In the genomic region with DNA sequence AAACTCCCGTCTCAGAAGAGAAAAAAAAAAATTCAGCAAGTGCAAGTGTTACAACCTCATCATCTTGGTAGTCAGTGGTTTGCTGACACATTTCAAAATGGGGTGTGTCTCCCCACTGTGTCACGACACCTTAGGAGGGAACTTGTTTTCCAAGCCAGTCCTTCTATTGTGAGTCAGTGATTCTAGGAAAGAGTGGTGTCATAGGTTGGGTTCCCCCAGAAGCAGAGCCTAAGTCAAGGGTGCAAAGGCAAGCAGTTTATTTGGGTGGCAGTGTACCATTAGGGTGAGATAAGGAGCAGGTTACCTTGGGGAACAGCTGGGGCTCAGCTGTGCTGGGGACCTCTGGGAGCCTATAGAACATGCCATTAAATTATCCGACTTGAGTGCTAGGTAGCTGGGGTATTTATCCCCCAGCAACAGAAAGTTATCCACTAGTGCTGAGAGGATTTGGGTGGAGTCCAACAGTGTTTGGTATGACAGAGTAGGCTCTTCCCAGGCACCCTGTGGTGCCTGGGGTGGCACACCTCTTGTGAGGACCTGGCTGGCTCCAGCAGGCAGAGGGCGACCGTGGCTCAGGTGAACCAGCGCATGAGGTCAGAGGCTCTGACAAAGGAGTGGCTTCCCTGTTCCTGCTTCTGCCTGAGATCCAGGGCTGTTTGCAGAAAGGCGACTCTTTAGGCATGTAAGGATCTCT, we compare ENCODE assay signal across 9 cellular contexts. TPM values are rescaled to one million over a fixed set of nuclear protein-coding genes. Genes with fewer than 3 reads are reported as not detected.
DNase-seq lines count a peak whose midpoint lies in the region; TF ChIP-seq lines count a peak whose summit lies in the region.
"Had no signal": no experiment of that assay in that cellular context is flagged by ENCODE, and none has a peak within 500 bp of the region (broad histone marks: within the 10 kb centered on the region; RNA-seq: fewer than 3 reads in every experiment).

No MANE protein-coding gene starts in this region.

- H3K9me3 ChIP-seq in hepatocyte (ENCODE audit: low read depth) (no peaks in the 10 kb centered on the region), transverse colon (no peaks in the 10 kb centered on the region)

- no peak for TF ChIP-seq POLR2A in transverse colon (IDR thresholded peaks at IDR 0.05)

- H3K27ac ChIP-seq in RWPE1 (peak overlapping the region; percentile 99), hepatocyte (peak overlapping the region; percentile 23), transverse colon (peak overlapping the region; percentile 80 to 86 (median 82))

- no peaks in the 10 kb centered on the region for H3K36me3 Mint-ChIP-seq in chondrocyte (ENCODE audit: low read depth)

- in situ Hi-C loops in transverse colon (cut with MboI; ENCODE audit: low pct_ligation_motif_present in 1 of 4, low pct_unique_long_range_greater_than_20kb in 1 of 4, low sequenced_read_pairs in 3 of 4) = no loop called here

- H3K4me2 ChIP-seq in hepatocyte = no peak overlapping the region

- H3K9me2 ChIP-seq in hepatocyte (replicated peaks; ENCODE audit: insufficient read depth) = no peaks in the 10 kb centered on the region

- no peaks in the 10 kb centered on the region for H3K9me3 Mint-ChIP-seq in chondrocyte (ENCODE audit: low read depth)

- H2AFZ ChIP-seq in hepatocyte = no peak overlapping the region

- H3K4me3 ChIP-seq in hepatocyte = no peak overlapping the region
- H3K4me3 ChIP-seq in transverse colon = no peak overlapping the region

- intact Hi-C loops in transverse colon (cut with DNase I; ENCODE audit: low total_unique reads) = no loop called here

- H3K27me3 Mint-ChIP-seq in chondrocyte (ENCODE audit: low read depth) = no peaks in the 10 kb centered on the region

- TF ChIP-seq CTCF in RWPE1 (conservative IDR thresholded peaks at IDR 0.05; ENCODE audit: low read depth) = no peak; the same call in 1 of the 2 replicates
- peak; percentile 5 for TF ChIP-seq CTCF in hepatocyte (IDR thresholded peaks at IDR 0.05; ENCODE audit: poor library complexity)
- peak in 4 of 5 experiments; percentile 35 to 73 (median 54) for TF ChIP-seq CTCF in transverse colon (IDR thresholded peaks at IDR 0.05)
- no peak for TF ChIP-seq CTCF in chondrocyte (IDR thresholded peaks at IDR 0.05)

- no peak overlapping the region for H3K27ac Mint-ChIP-seq in chondrocyte (ENCODE audit: unreplicated experiment)

- CTCF ChIA-PET in RWPE1 (lab: Yijun Ruan, JAX) = interaction anchor here (0.7 kb wide), 1 partner anchor 34 kb away, joined by 3 read pairs; no protein-coding TSS in a partner anchor

- no peak overlapping the region for H3K4me3 Mint-ChIP-seq in chondrocyte (ENCODE audit: unreplicated experiment)

- H3K27me3 ChIP-seq in hepatocyte (no peaks in the 10 kb centered on the region), transverse colon (no peaks in the 10 kb centered on the region)

- H3K36me3 ChIP-seq in hepatocyte (replicated peaks; ENCODE audit: insufficient read depth, low read depth) = no peaks in the 10 kb centered on the region
- no peaks in the 10 kb centered on the region for H3K36me3 ChIP-seq in transverse colon

- WGBS in hepatocyte (ENCODE audit: low lambda C conversion rate, missing lambda C conversion rate) = 73% methylated on average over 7 of the region's 7 CpGs
- 45 to 52% methylated on average over 4 to 7 of the region's 7 CpGs for WGBS in transverse colon (ENCODE audit: low coverage in 1 of 2), 2 donors

- peaks cover 66% of the 10 kb centered on the region for H3K4me1 Mint-ChIP-seq in chondrocyte (ENCODE audit: low read depth)

- POLR2A ChIA-PET in RWPE1 (lab: Yijun Ruan, JAX; ENCODE audit: low non-redundant PET) = no interaction called here

- H3K4me1 ChIP-seq in hepatocyte (ENCODE audit: insufficient read depth) (peaks cover 15% of the 10 kb centered on the region), transverse colon (peaks cover 7 to 72% (median 44%) of the 10 kb centered on the region in 4 donors)

- peaks cover 52% of the 10 kb centered on the region for H3K79me2 ChIP-seq in hepatocyte

- DNase-seq in activated naive CD4-positive, alpha-beta T cell treated with Interleukin-2 at 50 U/mL for 16 hours = peak; percentile 31
- DNase-seq in activated naive CD4-positive, alpha-beta T cell treated with anti-CD3 and anti-CD28 coated beads, Interleukin-2, amount 50 U/mL, for 16 hours = no peak
- DNase-seq in RWPE1 (ENCODE audit: low spot score) (peak; percentile 84), hepatocyte (ENCODE audit: low spot score) (peak; percentile 50), transverse colon (peak; percentile 87), chondrocyte (ENCODE audit: low spot score) (no peak), hepatic stellate cell (ENCODE audit: low spot score) (no peak)
- no peak for DNase-seq in activated effector memory CD4-positive, alpha-beta T cell treated with Interleukin-2 at 50 U/mL for 16 hours
- DNase-seq: amygdala had no signal

- TF ChIP-seq EP300 in transverse colon (IDR thresholded peaks at IDR 0.05; ENCODE audit: low read depth) = no peak

- H4K20me1 ChIP-seq in hepatocyte (ENCODE audit: insufficient read depth, poor library complexity, severe bottlenecking) = peaks cover 9% of the 10 kb centered on the region

RNA-seq across cellular contexts. Expression of gene KIAA1671, which starts 41.7 kb away (rescaled TPM):
- total RNA-seq in hepatocyte = 24.1 and 26.5 TPM in 2 replicates
- polyA plus RNA-seq in hepatocyte = 7.0 and 8.1 TPM in 2 replicates
- 100 to 1,000 TPM in 3 of 4 donors, 10 to 100 TPM in 1; 83.1 to 162 (median 105) TPM for total RNA-seq in transverse colon
- total RNA-seq in chondrocyte = 27.5 to 36.6 TPM (median 28.5 TPM) in 3 replicates

RNA-seq across cellular contexts. Expression of gene LHFPL7, which starts 47.7 kb away (rescaled TPM):
- not detected in 2 replicates for total RNA-seq in hepatocyte
- not detected in 2 replicates for polyA plus RNA-seq in hepatocyte
- not detected for total RNA-seq in transverse colon
- not detected in 3 replicates for total RNA-seq in chondrocyte

Comparison
In these comparisons a context has a peak if more than half of its experiments do, and no peak if none do; other contexts are left out.
1. DNase-seq: peak in activated naive CD4-positive, alpha-beta T cell treated with Interleukin-2 at 50 U/mL for 16 hours (single experiment), RWPE1 (single experiment), hepatocyte (single experiment) and transverse colon (single experiment); none in activated naive CD4-positive, alpha-beta T cell treated with anti-CD3 and anti-CD28 coated beads, Interleukin-2, amount 50 U/mL, for 16 hours (single experiment), chondrocyte (single experiment), activated effector memory CD4-positive, alpha-beta T cell treated with Interleukin-2 at 50 U/mL for 16 hours (single experiment) and hepatic stellate cell (single experiment).
2. H3K27ac ChIP-seq: peak in every context shown above with its lines; median percentile 99 in RWPE1; 82 in transverse colon; 23 in hepatocyte.
3. CTCF ChIP-seq: peak in hepatocyte (single experiment) and transverse colon (4 of 5); none in RWPE1 (single experiment) and chondrocyte (single experiment).